Comparison of ENCODE assay signal across 1 cellular context in the genomic region with DNA sequence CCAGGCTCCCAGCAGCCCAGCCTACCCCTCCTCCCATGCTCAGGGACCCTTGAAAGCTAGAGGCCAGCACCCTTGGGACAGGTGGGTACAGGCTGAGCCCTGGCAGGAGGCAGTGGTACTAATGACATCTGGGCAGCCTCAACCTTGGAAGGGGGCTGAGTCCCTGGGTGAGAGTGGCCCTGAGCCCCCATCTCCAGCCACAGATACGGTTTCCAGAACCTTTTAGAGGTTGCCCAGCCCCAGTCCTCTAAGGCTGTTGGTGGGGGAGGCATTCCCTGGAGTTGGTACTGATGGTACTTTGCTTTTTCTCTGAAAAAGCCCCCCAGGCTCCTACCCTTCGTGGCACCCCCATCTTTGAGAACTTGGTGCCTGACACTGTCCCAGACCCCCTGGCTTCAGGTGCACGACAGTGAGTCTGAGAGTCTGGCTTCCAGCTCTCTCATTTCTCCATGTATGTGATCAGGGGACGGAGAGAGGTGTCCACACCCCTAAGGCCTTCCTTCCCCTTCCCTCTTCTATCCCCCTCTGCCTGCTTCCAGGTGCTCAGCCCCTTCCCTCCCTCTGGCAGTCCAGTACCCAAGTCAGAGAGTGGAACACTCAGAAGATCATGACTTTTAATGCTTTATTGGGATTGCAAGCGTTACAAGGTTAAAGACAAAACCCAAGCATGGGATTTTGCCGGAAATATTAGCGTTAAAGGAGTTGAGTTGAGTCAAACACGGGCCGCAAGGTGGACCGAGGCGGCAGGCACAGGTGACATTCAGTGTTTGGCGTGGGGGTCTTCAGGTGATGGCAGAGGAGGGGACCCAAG.
TF ChIP-seq lines count a peak whose summit lies in the region.

No MANE protein-coding gene starts in this region.

TF ChIP-seq in HepG2, 621 proteins besides CTCF, POLR2A, EP300 and RAD21 (continued from another document and continues in another):
- TF ChIP-seq ESRRA (CRISPR knock-in tag; IDR thresholded peaks at IDR 0.05; ENCODE audit: low read depth) (no peak; the same call in 1 of the 2 replicates), SNAI1 (CRISPR knock-in tag; IDR thresholded peaks at IDR 0.05; ENCODE audit: borderline replicate concordance) (no peak), ZNF441 (CRISPR knock-in tag; IDR thresholded peaks at IDR 0.05; ENCODE audit: borderline replicate concordance) (peak; percentile 25), TBP (CRISPR knock-in tag; IDR thresholded peaks at IDR 0.05) (no peak), STAT5B (CRISPR knock-in tag; IDR thresholded peaks at IDR 0.05) (no peak), MBD4 (IDR thresholded peaks at IDR 0.05; ENCODE audit: borderline replicate concordance, low read length) (no peak), FOXK1 (CRISPR knock-in tag; IDR thresholded peaks at IDR 0.05; ENCODE audit: borderline replicate concordance, low read depth) (peak; percentile 45; the same call in 1 of the 2 replicates), SMC3 (IDR thresholded peaks at IDR 0.05; ENCODE audit: low read length) (no peak), ELF1 (CRISPR knock-in tag; IDR thresholded peaks at IDR 0.05) (peak; percentile 25), ZNF367 (CRISPR knock-in tag; IDR thresholded peaks at IDR 0.05; ENCODE audit: borderline replicate concordance) (no peak), ZNF296 (CRISPR knock-in tag; conservative IDR thresholded peaks at IDR 0.05) (no peak), ZSCAN9 (CRISPR knock-in tag; IDR thresholded peaks at IDR 0.05; ENCODE audit: borderline replicate concordance) (no peak; the same call in 1 of the 2 replicates), KDM5A (IDR thresholded peaks at IDR 0.05; ENCODE audit: borderline replicate concordance, low read length) (no peak), ZNF143 (CRISPR knock-in tag; IDR thresholded peaks at IDR 0.05) (no peak), ZKSCAN1 (IDR thresholded peaks at IDR 0.05; ENCODE audit: low read length) (no peak), ZNF530 (CRISPR knock-in tag; IDR thresholded peaks at IDR 0.05; ENCODE audit: low read depth) (no peak), JDP2 (CRISPR knock-in tag; IDR thresholded peaks at IDR 0.05; ENCODE audit: borderline replicate concordance) (peak; percentile 70; the same call in 1 of the 2 replicates), ZNF282 (IDR thresholded peaks at IDR 0.05; ENCODE audit: partially characterized antibody) (no peak), ZNF546 (CRISPR knock-in tag; conservative IDR thresholded peaks at IDR 0.05) (no peak; the same call in 1 of the 2 replicates), SAFB2 (CRISPR knock-in tag; IDR thresholded peaks at IDR 0.05; ENCODE audit: borderline replicate concordance, low read depth) (no peak), NFE2L1 (CRISPR knock-in tag; IDR thresholded peaks at IDR 0.05; ENCODE audit: borderline replicate concordance) (no peak), CEBPB (IDR thresholded peaks at IDR 0.05; ENCODE audit: borderline replicate concordance, low read depth, low read length) (no peak), ZNF777 (CRISPR knock-in tag; IDR thresholded peaks at IDR 0.05) (no peak), SP2 (CRISPR knock-in tag; IDR thresholded peaks at IDR 0.05) (no peak), ZSCAN30 (CRISPR knock-in tag; IDR thresholded peaks at IDR 0.05) (peak; percentile 85; the same call in 1 of the 2 replicates), NR2F1 (CRISPR knock-in tag; IDR thresholded peaks at IDR 0.05) (no peak), ZNF557 (CRISPR knock-in tag; IDR thresholded peaks at IDR 0.05) (no peak), TP53 (CRISPR knock-in tag; conservative IDR thresholded peaks at IDR 0.05) (no peak), NR2C2 (CRISPR knock-in tag; IDR thresholded peaks at IDR 0.05; ENCODE audit: borderline replicate concordance) (no peak), GTF3A (CRISPR knock-in tag; conservative IDR thresholded peaks at IDR 0.05) (no peak), NFYC (CRISPR knock-in tag; IDR thresholded peaks at IDR 0.05) (no peak), MTA1 (CRISPR knock-in tag; IDR thresholded peaks at IDR 0.05; ENCODE audit: borderline replicate concordance) (no peak), ZNF292 (CRISPR knock-in tag; IDR thresholded peaks at IDR 0.05; ENCODE audit: borderline replicate concordance, low read depth) (no peak), HIVEP1 (CRISPR knock-in tag; IDR thresholded peaks at IDR 0.05) (no peak), ZNF468 (CRISPR knock-in tag; IDR thresholded peaks at IDR 0.05) (no peak; the same call in 1 of the 2 replicates), ZNF230 (CRISPR knock-in tag; IDR thresholded peaks at IDR 0.05) (no peak; the same call in 1 of the 2 replicates), ZBTB1 (CRISPR knock-in tag; IDR thresholded peaks at IDR 0.05; ENCODE audit: borderline replicate concordance) (no peak; the same call in 1 of the 2 replicates), ARNT2 (CRISPR knock-in tag; IDR thresholded peaks at IDR 0.05; ENCODE audit: low read depth) (peak; percentile 19; the same call in 1 of the 2 replicates), ZNF775 (CRISPR knock-in tag; IDR thresholded peaks at IDR 0.05; ENCODE audit: borderline replicate concordance) (no peak)
- TF ChIP-seq, protein P1, sequence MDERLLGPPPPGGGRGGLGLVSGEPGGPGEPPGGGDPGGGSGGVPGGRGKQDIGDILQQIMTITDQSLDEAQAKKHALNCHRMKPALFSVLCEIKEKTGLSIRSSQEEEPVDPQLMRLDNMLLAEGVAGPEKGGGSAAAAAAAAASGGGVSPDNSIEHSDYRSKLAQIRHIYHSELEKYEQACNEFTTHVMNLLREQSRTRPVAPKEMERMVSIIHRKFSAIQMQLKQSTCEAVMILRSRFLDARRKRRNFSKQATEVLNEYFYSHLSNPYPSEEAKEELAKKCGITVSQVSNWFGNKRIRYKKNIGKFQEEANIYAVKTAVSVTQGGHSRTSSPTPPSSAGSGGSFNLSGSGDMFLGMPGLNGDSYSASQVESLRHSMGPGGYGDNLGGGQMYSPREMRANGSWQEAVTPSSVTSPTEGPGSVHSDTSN (CRISPR knock-in tag; IDR thresholded peaks at IDR 0.05) = no peak
- TF ChIP-seq, protein P2, sequence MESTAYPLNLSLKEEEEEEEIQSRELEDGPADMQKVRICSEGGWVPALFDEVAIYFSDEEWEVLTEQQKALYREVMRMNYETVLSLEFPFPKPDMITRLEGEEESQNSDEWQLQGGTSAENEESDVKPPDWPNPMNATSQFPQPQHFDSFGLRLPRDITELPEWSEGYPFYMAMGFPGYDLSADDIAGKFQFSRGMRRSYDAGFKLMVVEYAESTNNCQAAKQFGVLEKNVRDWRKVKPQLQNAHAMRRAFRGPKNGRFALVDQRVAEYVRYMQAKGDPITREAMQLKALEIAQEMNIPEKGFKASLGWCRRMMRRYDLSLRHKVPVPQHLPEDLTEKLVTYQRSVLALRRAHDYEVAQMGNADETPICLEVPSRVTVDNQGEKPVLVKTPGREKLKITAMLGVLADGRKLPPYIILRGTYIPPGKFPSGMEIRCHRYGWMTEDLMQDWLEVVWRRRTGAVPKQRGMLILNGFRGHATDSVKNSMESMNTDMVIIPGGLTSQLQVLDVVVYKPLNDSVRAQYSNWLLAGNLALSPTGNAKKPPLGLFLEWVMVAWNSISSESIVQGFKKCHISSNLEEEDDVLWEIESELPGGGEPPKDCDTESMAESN (CRISPR knock-in tag; conservative IDR thresholded peaks at IDR 0.05) = no peak
- TF ChIP-seq, protein P3, sequence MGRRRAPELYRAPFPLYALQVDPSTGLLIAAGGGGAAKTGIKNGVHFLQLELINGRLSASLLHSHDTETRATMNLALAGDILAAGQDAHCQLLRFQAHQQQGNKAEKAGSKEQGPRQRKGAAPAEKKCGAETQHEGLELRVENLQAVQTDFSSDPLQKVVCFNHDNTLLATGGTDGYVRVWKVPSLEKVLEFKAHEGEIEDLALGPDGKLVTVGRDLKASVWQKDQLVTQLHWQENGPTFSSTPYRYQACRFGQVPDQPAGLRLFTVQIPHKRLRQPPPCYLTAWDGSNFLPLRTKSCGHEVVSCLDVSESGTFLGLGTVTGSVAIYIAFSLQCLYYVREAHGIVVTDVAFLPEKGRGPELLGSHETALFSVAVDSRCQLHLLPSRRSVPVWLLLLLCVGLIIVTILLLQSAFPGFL (CRISPR knock-in tag; IDR thresholded peaks at IDR 0.05) = no peak
- TF ChIP-seq, protein P4, sequence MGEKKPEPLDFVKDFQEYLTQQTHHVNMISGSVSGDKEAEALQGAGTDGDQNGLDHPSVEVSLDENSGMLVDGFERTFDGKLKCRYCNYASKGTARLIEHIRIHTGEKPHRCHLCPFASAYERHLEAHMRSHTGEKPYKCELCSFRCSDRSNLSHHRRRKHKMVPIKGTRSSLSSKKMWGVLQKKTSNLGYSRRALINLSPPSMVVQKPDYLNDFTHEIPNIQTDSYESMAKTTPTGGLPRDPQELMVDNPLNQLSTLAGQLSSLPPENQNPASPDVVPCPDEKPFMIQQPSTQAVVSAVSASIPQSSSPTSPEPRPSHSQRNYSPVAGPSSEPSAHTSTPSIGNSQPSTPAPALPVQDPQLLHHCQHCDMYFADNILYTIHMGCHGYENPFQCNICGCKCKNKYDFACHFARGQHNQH (CRISPR knock-in tag; IDR thresholded peaks at IDR 0.05) = no peak; the same call in 1 of the 2 replicates
- TF ChIP-seq, protein P5, sequence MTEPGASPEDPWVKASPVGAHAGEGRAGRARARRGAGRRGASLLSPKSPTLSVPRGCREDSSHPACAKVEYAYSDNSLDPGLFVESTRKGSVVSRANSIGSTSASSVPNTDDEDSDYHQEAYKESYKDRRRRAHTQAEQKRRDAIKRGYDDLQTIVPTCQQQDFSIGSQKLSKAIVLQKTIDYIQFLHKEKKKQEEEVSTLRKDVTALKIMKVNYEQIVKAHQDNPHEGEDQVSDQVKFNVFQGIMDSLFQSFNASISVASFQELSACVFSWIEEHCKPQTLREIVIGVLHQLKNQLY (CRISPR knock-in tag; IDR thresholded peaks at IDR 0.05) = no peak
- TF ChIP-seq, protein P6, sequence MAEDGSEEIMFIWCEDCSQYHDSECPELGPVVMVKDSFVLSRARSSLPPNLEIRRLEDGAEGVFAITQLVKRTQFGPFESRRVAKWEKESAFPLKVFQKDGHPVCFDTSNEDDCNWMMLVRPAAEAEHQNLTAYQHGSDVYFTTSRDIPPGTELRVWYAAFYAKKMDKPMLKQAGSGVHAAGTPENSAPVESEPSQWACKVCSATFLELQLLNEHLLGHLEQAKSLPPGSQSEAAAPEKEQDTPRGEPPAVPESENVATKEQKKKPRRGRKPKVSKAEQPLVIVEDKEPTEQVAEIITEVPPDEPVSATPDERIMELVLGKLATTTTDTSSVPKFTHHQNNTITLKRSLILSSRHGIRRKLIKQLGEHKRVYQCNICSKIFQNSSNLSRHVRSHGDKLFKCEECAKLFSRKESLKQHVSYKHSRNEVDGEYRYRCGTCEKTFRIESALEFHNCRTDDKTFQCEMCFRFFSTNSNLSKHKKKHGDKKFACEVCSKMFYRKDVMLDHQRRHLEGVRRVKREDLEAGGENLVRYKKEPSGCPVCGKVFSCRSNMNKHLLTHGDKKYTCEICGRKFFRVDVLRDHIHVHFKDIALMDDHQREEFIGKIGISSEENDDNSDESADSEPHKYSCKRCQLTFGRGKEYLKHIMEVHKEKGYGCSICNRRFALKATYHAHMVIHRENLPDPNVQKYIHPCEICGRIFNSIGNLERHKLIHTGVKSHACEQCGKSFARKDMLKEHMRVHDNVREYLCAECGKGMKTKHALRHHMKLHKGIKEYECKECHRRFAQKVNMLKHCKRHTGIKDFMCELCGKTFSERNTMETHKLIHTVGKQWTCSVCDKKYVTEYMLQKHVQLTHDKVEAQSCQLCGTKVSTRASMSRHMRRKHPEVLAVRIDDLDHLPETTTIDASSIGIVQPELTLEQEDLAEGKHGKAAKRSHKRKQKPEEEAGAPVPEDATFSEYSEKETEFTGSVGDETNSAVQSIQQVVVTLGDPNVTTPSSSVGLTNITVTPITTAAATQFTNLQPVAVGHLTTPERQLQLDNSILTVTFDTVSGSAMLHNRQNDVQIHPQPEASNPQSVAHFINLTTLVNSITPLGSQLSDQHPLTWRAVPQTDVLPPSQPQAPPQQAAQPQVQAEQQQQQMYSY (CRISPR knock-in tag; IDR thresholded peaks at IDR 0.05) = no peak
- TF ChIP-seq, protein P7, sequence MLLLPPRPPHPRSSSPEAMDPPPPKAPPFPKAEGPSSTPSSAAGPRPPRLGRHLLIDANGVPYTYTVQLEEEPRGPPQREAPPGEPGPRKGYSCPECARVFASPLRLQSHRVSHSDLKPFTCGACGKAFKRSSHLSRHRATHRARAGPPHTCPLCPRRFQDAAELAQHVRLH (CRISPR knock-in tag; IDR thresholded peaks at IDR 0.05; ENCODE audit: borderline replicate concordance, low read depth) = no peak
- TF ChIP-seq, protein P8, sequence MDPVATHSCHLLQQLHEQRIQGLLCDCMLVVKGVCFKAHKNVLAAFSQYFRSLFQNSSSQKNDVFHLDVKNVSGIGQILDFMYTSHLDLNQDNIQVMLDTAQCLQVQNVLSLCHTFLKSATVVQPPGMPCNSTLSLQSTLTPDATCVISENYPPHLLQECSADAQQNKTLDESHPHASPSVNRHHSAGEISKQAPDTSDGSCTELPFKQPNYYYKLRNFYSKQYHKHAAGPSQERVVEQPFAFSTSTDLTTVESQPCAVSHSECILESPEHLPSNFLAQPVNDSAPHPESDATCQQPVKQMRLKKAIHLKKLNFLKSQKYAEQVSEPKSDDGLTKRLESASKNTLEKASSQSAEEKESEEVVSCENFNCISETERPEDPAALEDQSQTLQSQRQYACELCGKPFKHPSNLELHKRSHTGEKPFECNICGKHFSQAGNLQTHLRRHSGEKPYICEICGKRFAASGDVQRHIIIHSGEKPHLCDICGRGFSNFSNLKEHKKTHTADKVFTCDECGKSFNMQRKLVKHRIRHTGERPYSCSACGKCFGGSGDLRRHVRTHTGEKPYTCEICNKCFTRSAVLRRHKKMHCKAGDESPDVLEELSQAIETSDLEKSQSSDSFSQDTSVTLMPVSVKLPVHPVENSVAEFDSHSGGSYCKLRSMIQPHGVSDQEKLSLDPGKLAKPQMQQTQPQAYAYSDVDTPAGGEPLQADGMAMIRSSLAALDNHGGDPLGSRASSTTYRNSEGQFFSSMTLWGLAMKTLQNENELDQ (CRISPR knock-in tag; IDR thresholded peaks at IDR 0.05; ENCODE audit: borderline replicate concordance) = no peak
- TF ChIP-seq, protein P9, sequence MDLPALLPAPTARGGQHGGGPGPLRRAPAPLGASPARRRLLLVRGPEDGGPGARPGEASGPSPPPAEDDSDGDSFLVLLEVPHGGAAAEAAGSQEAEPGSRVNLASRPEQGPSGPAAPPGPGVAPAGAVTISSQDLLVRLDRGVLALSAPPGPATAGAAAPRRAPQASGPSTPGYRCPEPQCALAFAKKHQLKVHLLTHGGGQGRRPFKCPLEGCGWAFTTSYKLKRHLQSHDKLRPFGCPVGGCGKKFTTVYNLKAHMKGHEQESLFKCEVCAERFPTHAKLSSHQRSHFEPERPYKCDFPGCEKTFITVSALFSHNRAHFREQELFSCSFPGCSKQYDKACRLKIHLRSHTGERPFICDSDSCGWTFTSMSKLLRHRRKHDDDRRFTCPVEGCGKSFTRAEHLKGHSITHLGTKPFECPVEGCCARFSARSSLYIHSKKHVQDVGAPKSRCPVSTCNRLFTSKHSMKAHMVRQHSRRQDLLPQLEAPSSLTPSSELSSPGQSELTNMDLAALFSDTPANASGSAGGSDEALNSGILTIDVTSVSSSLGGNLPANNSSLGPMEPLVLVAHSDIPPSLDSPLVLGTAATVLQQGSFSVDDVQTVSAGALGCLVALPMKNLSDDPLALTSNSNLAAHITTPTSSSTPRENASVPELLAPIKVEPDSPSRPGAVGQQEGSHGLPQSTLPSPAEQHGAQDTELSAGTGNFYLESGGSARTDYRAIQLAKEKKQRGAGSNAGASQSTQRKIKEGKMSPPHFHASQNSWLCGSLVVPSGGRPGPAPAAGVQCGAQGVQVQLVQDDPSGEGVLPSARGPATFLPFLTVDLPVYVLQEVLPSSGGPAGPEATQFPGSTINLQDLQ (CRISPR knock-in tag; IDR thresholded peaks at IDR 0.05) = peak; percentile 39; the same call in 1 of the 2 replicates
